ENCODE assay signal across 11 cellular contexts in the genomic region with DNA sequence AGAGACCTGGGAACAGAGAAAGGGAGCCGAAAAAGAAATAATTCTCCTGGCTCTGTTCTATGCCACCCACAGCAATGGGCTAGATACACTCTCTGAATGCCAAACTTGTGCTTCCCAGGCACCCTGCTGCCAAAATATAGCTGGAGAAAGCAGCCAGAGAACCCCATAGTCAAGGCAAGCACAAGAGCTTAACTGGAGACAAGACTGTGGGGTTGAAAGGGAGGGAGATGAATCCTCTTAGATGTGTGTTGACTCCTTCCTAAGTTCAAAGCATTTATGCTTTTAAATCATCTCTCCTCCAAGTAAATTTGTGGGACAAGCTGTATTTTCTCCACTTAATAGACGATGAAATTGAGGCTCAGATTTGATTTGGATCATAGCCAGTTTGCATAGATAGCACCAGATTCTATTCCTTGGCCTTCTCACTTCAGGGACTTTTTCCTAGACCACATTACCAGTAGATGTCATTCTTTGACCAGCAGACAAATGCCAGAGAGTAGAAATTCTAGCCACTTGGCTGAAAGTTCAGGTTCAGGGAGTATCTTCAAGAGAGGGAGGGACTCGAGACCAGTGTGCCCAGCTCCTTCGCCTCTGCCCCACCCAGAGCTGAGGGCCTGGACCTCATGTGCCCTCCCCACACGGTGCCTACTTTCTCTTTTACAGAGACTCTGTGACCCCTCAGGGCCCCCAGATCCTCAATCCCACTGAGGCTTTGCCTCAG. TPM values are rescaled to one million over a fixed set of nuclear protein-coding genes. Genes with fewer than 3 reads are reported as not detected.
DNase-seq lines count a peak whose midpoint lies in the region; ATAC-seq and TF ChIP-seq lines count a peak whose summit lies in the region.
"Had no signal": no experiment of that assay in that cellular context is flagged by ENCODE, and none has a peak within 500 bp of the region (broad histone marks: within the 10 kb centered on the region; RNA-seq: fewer than 3 reads in every experiment).

No MANE protein-coding gene starts in this region.

- no peak overlapping the region for H3K4ac ChIP-seq in mesendoderm (ENCODE audit: low read depth, low read length)

- H2BK120ac ChIP-seq in mesendoderm (ENCODE audit: low read depth, low read length), result peak overlapping the region; percentile 47

- no peak overlapping the region for H3K18ac ChIP-seq in mesendoderm (ENCODE audit: low read length)

- no peak overlapping the region for H4K8ac ChIP-seq in mesendoderm (ENCODE audit: low read depth, low read length)

- no peak overlapping the region for H2AK5ac ChIP-seq in mesendoderm (ENCODE audit: low read length)

- peak overlapping the region; percentile 43 for H3K56ac ChIP-seq in mesendoderm (ENCODE audit: low read length)

- peak overlapping the region; percentile 100 for H3K27ac ChIP-seq in OCI-LY1 (ENCODE audit: low read depth, low read length, poor library complexity, severe bottlenecking)
- H3K27ac ChIP-seq in mesendoderm (ENCODE audit: low read depth, low read length), result no peak overlapping the region
- H3K27ac ChIP-seq: HL-60, RWPE1 had no signal

- H4K20me1 ChIP-seq in OCI-LY1 (ENCODE audit: insufficient read depth, low read length), result no peaks in the 10 kb centered on the region

- no peaks in the 10 kb centered on the region for H3K9me2 ChIP-seq in OCI-LY1 (ENCODE audit: low read depth, low read length)

- no peaks in the 10 kb centered on the region for H3F3A ChIP-seq in OCI-LY1 (ENCODE audit: insufficient read depth, low read length)

- H3K4me1 ChIP-seq in OCI-LY1 (ENCODE audit: insufficient read depth, low read length, severe bottlenecking), result peaks cover 77% of the 10 kb centered on the region
- peaks cover 2% of the 10 kb centered on the region for H3K4me1 ChIP-seq in mesendoderm (ENCODE audit: control insufficient read depth, low read depth, low read length)

- ATAC-seq in GM21367 (IDR thresholded peaks at IDR 0.05; ENCODE audit: unreplicated experiment), result peak; percentile 54
- no peak for ATAC-seq in GM19397 (IDR thresholded peaks at IDR 0.05; ENCODE audit: unreplicated experiment)

- H3K9ac ChIP-seq in OCI-LY1 (ENCODE audit: low read length) (peak overlapping the region; percentile 40; the same call in 1 of the 2 replicates), mesendoderm (ENCODE audit: low read length) (no peak overlapping the region)

- H3K4me3 ChIP-seq in OCI-LY1 (ENCODE audit: low read depth, low read length, poor library complexity, severe bottlenecking), result no peak overlapping the region
- H3K4me3 ChIP-seq in mesendoderm (ENCODE audit: low read length), result no peak overlapping the region

- no peaks in the 10 kb centered on the region for H3K79me1 ChIP-seq in mesendoderm (ENCODE audit: low read length)

- H3K36me3 ChIP-seq in OCI-LY1 (ENCODE audit: insufficient read depth, low read length) (no peaks in the 10 kb centered on the region; the same call in 1 of the 2 replicates), mesendoderm (ENCODE audit: control insufficient read depth, insufficient read depth, low read length) (no peaks in the 10 kb centered on the region)

- H3K27me3 ChIP-seq in OCI-LY1 (ENCODE audit: insufficient read depth, low read length), result no peaks in the 10 kb centered on the region
- no peaks in the 10 kb centered on the region for H3K27me3 ChIP-seq in mesendoderm (ENCODE audit: insufficient read depth, low read length, poor library complexity)

- H3K79me2 ChIP-seq in OCI-LY1 (ENCODE audit: insufficient read depth, low read length) (no peaks in the 10 kb centered on the region), mesendoderm (ENCODE audit: control insufficient read depth, insufficient read depth, low read length) (no peaks in the 10 kb centered on the region)

- H3K4me2 ChIP-seq in OCI-LY1 (ENCODE audit: low read length), result no peak overlapping the region
- no peak overlapping the region for H3K4me2 ChIP-seq in mesendoderm (ENCODE audit: low read length)

- no peak overlapping the region for H4K5ac ChIP-seq in mesendoderm (ENCODE audit: low read length)

- no peaks in the 10 kb centered on the region for H3K9me3 ChIP-seq in OCI-LY1 (ENCODE audit: low read length)

- H2BK15ac ChIP-seq in mesendoderm (replicated peaks; ENCODE audit: low read depth), result no peak overlapping the region

- TF ChIP-seq CTCF in OCI-LY1 (IDR thresholded peaks at IDR 0.05; ENCODE audit: low read length), result peak; percentile 58

- WGBS in mesendoderm (ENCODE audit: extremely low coverage, insufficient coverage, low lambda C conversion rate), result no CpG with 5 or more reads among the region's 5 CpGs

- no peak overlapping the region for H2AFZ ChIP-seq in OCI-LY1 (ENCODE audit: low read length)

- peak; percentile 15 for DNase-seq in NCI-H1092 treated with DMSO at 0.1 percent for 48 hours (lab: John Stamatoyannopoulos, UW)
- no peak for DNase-seq in NCI-H1092 (lab: John Stamatoyannopoulos, UW)
- DNase-seq in mesendoderm, result peak; percentile 77
- DNase-seq in midbrain (lab: John Stamatoyannopoulos, UW), result no peak
- DNase-seq in NCI-H748 treated with DMSO at 0.1 percent for 48 hours (lab: John Stamatoyannopoulos, UW), result no peak
- DNase-seq: activated T-cell treated with anti-CD3 and anti-CD28 coated beads, Interleukin-2, amount 50 U/mL, for 48 hours had no signal

- no peak overlapping the region for H2BK5ac ChIP-seq in mesendoderm (ENCODE audit: low read length)

- no peak overlapping the region for H3K23ac ChIP-seq in mesendoderm (ENCODE audit: low read length)

RNA-seq across cellular contexts. Expression of a gene that starts 16.6 kb away (rescaled TPM):
- polyA plus RNA-seq in mesendoderm (2013, experiment 1 of 2), result 23.7 TPM
- 24.2 TPM for polyA plus RNA-seq in mesendoderm (2013, experiment 2 of 2)

Comparison
In these comparisons a context has a peak if more than half of its experiments do, and no peak if none do; other contexts are left out.
1. DNase-seq: peak in NCI-H1092 treated with DMSO at 0.1 percent for 48 hours (single experiment) and mesendoderm (single experiment); none in NCI-H1092 (single experiment), midbrain (single experiment) and NCI-H748 treated with DMSO at 0.1 percent for 48 hours (single experiment).